ENCODE assay signal across 27 cellular contexts in genomic region chr15:34725565-34725964, GRCh38. TPM values are rescaled to one million over a fixed set of nuclear protein-coding genes. Genes with fewer than 3 reads are reported as not detected.
DNase-seq lines count a peak whose midpoint lies in the region; ATAC-seq, FAIRE-seq and TF ChIP-seq lines count a peak whose summit lies in the region.
"Had no signal": no experiment of that assay in that cellular context is flagged by ENCODE, and none has a peak within 500 bp of the region (broad histone marks: within the 10 kb centered on the region; RNA-seq: fewer than 3 reads in every experiment).

No MANE protein-coding gene starts in this region.

- no peaks in the 10 kb centered on the region for H3K27me3 Mint-ChIP-seq in astrocyte (ENCODE audit: low read depth, unreplicated experiment)
- H3K27me3 Mint-ChIP-seq in activated CD4-positive, alpha-beta T cell treated with anti-CD3 and anti-CD28 coated beads, Interleukin-2, amount 10 ng/mL, durations not matched to agents 24 days and 14 days, result peaks cover 40% of the 10 kb centered on the region
- peaks cover 20 to 48% of the 10 kb centered on the region in 2 donors for H3K27me3 Mint-ChIP-seq in CD8-positive, alpha-beta memory T cell

- no peak overlapping the region for H3K9ac ChIP-seq in astrocyte (ENCODE audit: low read length)

- H3K79me2 ChIP-seq in astrocyte (ENCODE audit: insufficient read depth, low read length), result no peaks in the 10 kb centered on the region

- H3K27me3 ChIP-seq in left ventricle myocardium inferior (ENCODE audit: low read depth), result no peaks in the 10 kb centered on the region
- H3K27me3 ChIP-seq in right cardiac atrium (ENCODE audit: control insufficient read depth, insufficient read depth), result no peaks in the 10 kb centered on the region
- H3K27me3 ChIP-seq in astrocyte (ENCODE audit: insufficient read depth, low read length), result peaks cover 5% of the 10 kb centered on the region
- H3K27me3 ChIP-seq in CD8-positive, alpha-beta memory T cell (ENCODE audit: insufficient read depth, low read length, poor library complexity, severe bottlenecking), result peaks cover 6% of the 10 kb centered on the region

- no peak overlapping the region for H2AFZ ChIP-seq in astrocyte (ENCODE audit: low read depth, low read length)

- POLR2A ChIA-PET in CD8-positive, alpha-beta memory T cell (lab: Charles Lee), result no interaction called here

- no peaks in the 10 kb centered on the region for H3K36me3 Mint-ChIP-seq in astrocyte (ENCODE audit: low read depth, unreplicated experiment)
- H3K36me3 Mint-ChIP-seq in activated CD4-positive, alpha-beta T cell treated with anti-CD3 and anti-CD28 coated beads, Interleukin-2, amount 10 ng/mL, durations not matched to agents 24 days and 14 days (ENCODE audit: low read depth), result no peaks in the 10 kb centered on the region
- no peaks in the 10 kb centered on the region for H3K36me3 Mint-ChIP-seq in CD8-positive, alpha-beta memory T cell
- H3K36me3 Mint-ChIP-seq: T-cell had no signal

- 59% methylated on average over 2 of the region's 2 CpGs for WGBS in right cardiac atrium

- H3K4me1 ChIP-seq in left ventricle myocardium inferior (peaks cover 50% of the 10 kb centered on the region), right cardiac atrium (ENCODE audit: control insufficient read depth, insufficient read depth, low read length) (peaks cover 5% of the 10 kb centered on the region), astrocyte (ENCODE audit: insufficient read depth, low read length) (peaks cover 7% of the 10 kb centered on the region)
- H3K4me1 ChIP-seq in CD8-positive, alpha-beta memory T cell (ENCODE audit: insufficient read depth, low read length), result no peaks in the 10 kb centered on the region
- H3K4me1 ChIP-seq: breast epithelium had no signal

- no peak for FAIRE-seq in astrocyte (lab: Jason Lieb, UNC)
- FAIRE-seq: G401.6, GM19239, TTC549 had no signal

- no peak for ATAC-seq in right cardiac atrium
- ATAC-seq: heart left ventricle, T-cell had no signal

- no peaks in the 10 kb centered on the region for H3K9me3 Mint-ChIP-seq in astrocyte (ENCODE audit: unreplicated experiment)
- H3K9me3 Mint-ChIP-seq in activated CD4-positive, alpha-beta T cell treated with anti-CD3 and anti-CD28 coated beads, Interleukin-2, amount 10 ng/mL, durations not matched to agents 24 days and 14 days, result no peaks in the 10 kb centered on the region
- H3K9me3 Mint-ChIP-seq in CD8-positive, alpha-beta memory T cell, result peaks cover 0 to 4% (median 0%) of the 10 kb centered on the region in 5 donors
- H3K9me3 Mint-ChIP-seq: activated naive CD4-positive, alpha-beta T cell treated with anti-CD3 and anti-CD28 coated beads for 36 hours; activated T-helper 1 cell treated with anti-CD3 and anti-CD28 coated beads, Interleukin-12 subunit alpha, Interleukin-12 subunit beta, Interleukin-2, Interleukin-4 antibody, amounts not matched to agents 30 ng/mL and 10 ng/mL and 1 ng/mL, durations not matched to agents 14 hours and 24 hours and 36 hours; stimulated activated naive CD8-positive, alpha-beta T cell treated with anti-CD3 and anti-CD28 coated beads, Interleukin-15, Interleukin-2, amounts not matched to agents 100 ng/mL and 50 ng/mL, for 24 hours had no signal

- intact Hi-C loops in left ventricle myocardium inferior (cut with micrococcal nuclease) (no loop called here), right cardiac atrium (cut with DNase I) (no loop called here)
- intact Hi-C loops in activated CD4-positive, alpha-beta T cell treated with anti-CD3 and anti-CD28 coated beads, Interleukin-2, amount 10 ng/mL, durations not matched to agents 24 days and 14 days (cut with micrococcal nuclease), result no loop called here

- no peaks in the 10 kb centered on the region for H4K20me1 ChIP-seq in astrocyte (ENCODE audit: insufficient read depth, low read length)

- DNase-seq in left ventricle myocardium inferior (no peak), right cardiac atrium (no peak), astrocyte (ENCODE audit: low read depth) (peak; percentile 24), myocyte (ENCODE audit: low read depth) (peak; percentile 99), putamen (ENCODE audit: low spot score) (no peak)
- no peak for DNase-seq in stimulated activated CD4-positive, alpha-beta T cell treated with anti-CD3 and anti-CD28 coated beads, Interleukin-4, amount 100 ng/mL, for 4 hours
- no peak for DNase-seq in activated CD4-positive, alpha-beta T cell treated with anti-CD3 and anti-CD28 coated beads, Interleukin-2, amount 10 ng/mL, durations not matched to agents 24 days and 14 days
- no peak for DNase-seq in CD8-positive, alpha-beta memory T cell
- DNase-seq: 8988T; activated CD4-positive, alpha-beta T cell treated with anti-CD3 and anti-CD28 coated beads, Interleukin-2, amount 50 U/mL, for 48 hours; activated naive CD4-positive, alpha-beta T cell treated with anti-CD3 and anti-CD28 coated beads for 36 hours; effector CD4-positive, alpha-beta T cell; heart left ventricle; mammary epithelial cell; NCI-H1105; NCI-H1930; NCI-H69; T-cell had no signal

- H3K9me3 ChIP-seq in left ventricle myocardium inferior (replicated peaks), result no peaks in the 10 kb centered on the region
- no peaks in the 10 kb centered on the region for H3K9me3 ChIP-seq in right cardiac atrium (ENCODE audit: control insufficient read depth, low read length)
- H3K9me3 ChIP-seq in astrocyte (ENCODE audit: insufficient read depth, low read depth, low read length), result no peaks in the 10 kb centered on the region
- no peaks in the 10 kb centered on the region for H3K9me3 ChIP-seq in CD8-positive, alpha-beta memory T cell (ENCODE audit: low read length)
- H3K9me3 ChIP-seq: breast epithelium, heart left ventricle, thoracic aorta had no signal

- H3K4me3 Mint-ChIP-seq in astrocyte (ENCODE audit: unreplicated experiment), result no peak overlapping the region
- H3K4me3 Mint-ChIP-seq in activated CD4-positive, alpha-beta T cell treated with anti-CD3 and anti-CD28 coated beads, Interleukin-2, amount 10 ng/mL, durations not matched to agents 24 days and 14 days, result no peak overlapping the region
- no peak overlapping the region for H3K4me3 Mint-ChIP-seq in CD8-positive, alpha-beta memory T cell
- H3K4me3 Mint-ChIP-seq: activated naive CD4-positive, alpha-beta T cell treated with anti-CD3 and anti-CD28 coated beads for 36 hours; activated T-helper 1 cell treated with anti-CD3 and anti-CD28 coated beads, Interleukin-12 subunit alpha, Interleukin-12 subunit beta, Interleukin-2, Interleukin-4 antibody, amounts not matched to agents 30 ng/mL and 10 ng/mL and 1 ng/mL, durations not matched to agents 14 hours and 24 hours and 36 hours; stimulated activated naive CD8-positive, alpha-beta T cell treated with anti-CD3 and anti-CD28 coated beads, Interleukin-15, Interleukin-2, amounts not matched to agents 100 ng/mL and 50 ng/mL, for 24 hours; T-cell had no signal

- no peak overlapping the region for H3K4me2 ChIP-seq in astrocyte (ENCODE audit: low read length)

- H3K4me3 ChIP-seq in left ventricle myocardium inferior, result no peak overlapping the region
- no peak overlapping the region for H3K4me3 ChIP-seq in right cardiac atrium (ENCODE audit: low read length)
- H3K4me3 ChIP-seq in astrocyte (ENCODE audit: insufficient read depth, low read depth, low read length), result no peak overlapping the region
- no peak overlapping the region for H3K4me3 ChIP-seq in CD8-positive, alpha-beta memory T cell (ENCODE audit: low read length)
- H3K4me3 ChIP-seq: breast epithelium, heart left ventricle, skin epidermis, thoracic aorta had no signal

- H3K27ac ChIP-seq in left ventricle myocardium inferior (replicated peaks) (peak overlapping the region; percentile 90), right cardiac atrium (ENCODE audit: low read length) (no peak overlapping the region), astrocyte (ENCODE audit: low read depth, low read length) (no peak overlapping the region)
- H3K27ac ChIP-seq in CD8-positive, alpha-beta memory T cell (ENCODE audit: low read depth, low read length), result no peak overlapping the region
- H3K27ac ChIP-seq: breast epithelium, skin epidermis, thoracic aorta had no signal

- H3K36me3 ChIP-seq in left ventricle myocardium inferior (no peaks in the 10 kb centered on the region), astrocyte (ENCODE audit: insufficient read depth, low read length) (no peaks in the 10 kb centered on the region)
- H3K36me3 ChIP-seq in CD8-positive, alpha-beta memory T cell (ENCODE audit: insufficient read depth, low read length), result no peaks in the 10 kb centered on the region
- H3K36me3 ChIP-seq: breast epithelium, heart left ventricle, thoracic aorta had no signal

- H3K4me1 Mint-ChIP-seq in astrocyte (ENCODE audit: low read depth, unreplicated experiment), result peaks cover 36% of the 10 kb centered on the region
- no peaks in the 10 kb centered on the region for H3K4me1 Mint-ChIP-seq in activated CD4-positive, alpha-beta T cell treated with anti-CD3 and anti-CD28 coated beads, Interleukin-2, amount 10 ng/mL, durations not matched to agents 24 days and 14 days
- H3K4me1 Mint-ChIP-seq in CD8-positive, alpha-beta memory T cell, result peaks cover 0 to 6% (median 0%) of the 10 kb centered on the region in 3 donors

- TF ChIP-seq CTCF in left ventricle myocardium inferior (IDR thresholded peaks at IDR 0.05; ENCODE audit: borderline replicate concordance), result no peak
- no peak for TF ChIP-seq CTCF in astrocyte (IDR thresholded peaks at IDR 0.05; ENCODE audit: insufficient read depth, low read depth, low read length)

- H3K27ac Mint-ChIP-seq in astrocyte (ENCODE audit: unreplicated experiment), result peak overlapping the region; percentile 91
- H3K27ac Mint-ChIP-seq in activated CD4-positive, alpha-beta T cell treated with anti-CD3 and anti-CD28 coated beads, Interleukin-2, amount 10 ng/mL, durations not matched to agents 24 days and 14 days, result no peak overlapping the region
- no peak overlapping the region for H3K27ac Mint-ChIP-seq in CD8-positive, alpha-beta memory T cell
- H3K27ac Mint-ChIP-seq: activated naive CD4-positive, alpha-beta T cell treated with anti-CD3 and anti-CD28 coated beads for 36 hours; activated T-helper 1 cell treated with anti-CD3 and anti-CD28 coated beads, Interleukin-12 subunit alpha, Interleukin-12 subunit beta, Interleukin-2, Interleukin-4 antibody, amounts not matched to agents 30 ng/mL and 10 ng/mL and 1 ng/mL, durations not matched to agents 14 hours and 24 hours and 36 hours; progenitor cell of endocrine pancreas; stimulated activated naive CD8-positive, alpha-beta T cell treated with anti-CD3 and anti-CD28 coated beads, Interleukin-15, Interleukin-2, amounts not matched to agents 100 ng/mL and 50 ng/mL, for 24 hours; T-cell had no signal

- CTCF ChIA-PET in CD8-positive, alpha-beta memory T cell (lab: Charles Lee), result no interaction called here

RNA-seq across cellular contexts. Expression of gene GJD2, which starts 29.2 kb away (rescaled TPM):
- total RNA-seq in left ventricle myocardium inferior (not detected), right cardiac atrium (10 to 100 TPM in 2 of 4 donors, 1 to 10 TPM in 2; 2.0 to 34.1 (median 14.0) TPM), astrocyte (0.48 and 1.00 TPM in 2 replicates), myocyte (0.05 TPM in 1 of 2 replicates, not detected in the other)
- polyA plus RNA-seq in right cardiac atrium, result 7.4 TPM
- polyA plus RNA-seq in myocyte (2012), result not detected
- total RNA-seq in activated CD4-positive, alpha-beta T cell treated with anti-CD3 and anti-CD28 coated beads, Interleukin-2, amount 10 ng/mL, durations not matched to agents 24 days and 14 days, result not detected in 2 replicates
- total RNA-seq in CD8-positive, alpha-beta memory T cell, result not detected
- polyA plus RNA-seq in CD8-positive, alpha-beta memory T cell, result not detected
- total RNA-seq: activated naive CD4-positive, alpha-beta T cell treated with anti-CD3 and anti-CD28 coated beads for 36 hours; activated T-helper 1 cell treated with anti-CD3 and anti-CD28 coated beads, Interleukin-12 subunit alpha, Interleukin-12 subunit beta, Interleukin-2, Interleukin-4 antibody, amounts not matched to agents 30 ng/mL and 10 ng/mL and 1 ng/mL, durations not matched to agents 14 hours and 24 hours and 36 hours; breast epithelium; mammary epithelial cell; T-cell; thoracic aorta had no signal
- polyA plus RNA-seq: mammary epithelial cell had no signal

Comparison
In these comparisons a context has a peak if more than half of its experiments do, and no peak if none do; other contexts are left out.
1. DNase-seq: peak in astrocyte (single experiment) and myocyte (single experiment); none in left ventricle myocardium inferior (single experiment), right cardiac atrium (0 of 3), stimulated activated CD4-positive, alpha-beta T cell treated with anti-CD3 and anti-CD28 coated beads, Interleukin-4, amount 100 ng/mL, for 4 hours (0 of 2), activated CD4-positive, alpha-beta T cell treated with anti-CD3 and anti-CD28 coated beads, Interleukin-2, amount 10 ng/mL, durations not matched to agents 24 days and 14 days (single experiment), putamen (single experiment) and CD8-positive, alpha-beta memory T cell (0 of 5).